In genomic region chr2:113551637-113552317, GRCh38 we compare ENCODE assay signal across 9 cellular contexts. TPM values are rescaled to one million over a fixed set of nuclear protein-coding genes. Genes with fewer than 3 reads are reported as not detected.
A peak's percentile ranks its signal among the peaks of the same experiment; 100 is the strongest.
DNase-seq lines count a peak whose midpoint lies in the region; ATAC-seq and TF ChIP-seq lines count a peak whose summit lies in the region.
"Not testable (repeated sequence)": the region's sequence is repeated elsewhere in the genome, so short reads cannot be mapped to it uniquely, and the experiment has no call there.
"Had no signal": no experiment of that assay in that cellular context is flagged by ENCODE, and none has a peak within 500 bp of the region (broad histone marks: within the 10 kb centered on the region; RNA-seq: fewer than 3 reads in every experiment).

No MANE protein-coding gene starts in this region.

- not testable (repeated sequence) for H3K27ac Mint-ChIP-seq in GM23338
- peak overlapping the region; percentile 59 for H3K27ac Mint-ChIP-seq in dendritic cell treated with granulocyte-macrophage colony-stimulating factor and Interleukin-4, amounts not matched to agents 40 ng/mL and 50 ng/mL, for 4 days
- H3K27ac Mint-ChIP-seq in natural killer cell treated with Interleukin-12 subunit alpha and Interleukin-12 subunit beta and Interleukin-15 and Interleukin-18, amount 100 ng/mL, for 72 hours, result peak overlapping the region in 1 of 2 donors; percentile 43

- WGBS in stomach, 5 donors, result 6 to 23% (median 8%) methylated on average over 5 to 11 of the region's 11 CpGs

- H3K79me2 ChIP-seq in GM23338 (replicated peaks; ENCODE audit: insufficient read depth), result not testable (repeated sequence)

- not testable (repeated sequence) for H3F3A ChIP-seq in GM23338 (replicated peaks; ENCODE audit: low read depth)

- H3K9me2 ChIP-seq in GM23338 (ENCODE audit: insufficient read depth), result not testable (repeated sequence)

- not testable (repeated sequence) for H3K36me3 Mint-ChIP-seq in GM23338 (ENCODE audit: low read depth); dendritic cell treated with granulocyte-macrophage colony-stimulating factor and Interleukin-4, amounts not matched to agents 40 ng/mL and 50 ng/mL, for 4 days (ENCODE audit: low read depth); natural killer cell treated with Interleukin-12 subunit alpha and Interleukin-12 subunit beta and Interleukin-15 and Interleukin-18, amount 100 ng/mL, for 72 hours

- not testable (repeated sequence) for H3K4me3 Mint-ChIP-seq in GM23338; dendritic cell treated with granulocyte-macrophage colony-stimulating factor and Interleukin-4, amounts not matched to agents 40 ng/mL and 50 ng/mL, for 4 days
- peak overlapping the region; percentile 70 for H3K4me3 Mint-ChIP-seq in natural killer cell treated with Interleukin-12 subunit alpha and Interleukin-12 subunit beta and Interleukin-15 and Interleukin-18, amount 100 ng/mL, for 72 hours

- TF ChIP-seq POLR2A in stomach (IDR thresholded peaks at IDR 0.05), result not testable (repeated sequence)

- not testable (repeated sequence) for H3K4me2 ChIP-seq in GM23338

- H3K27ac ChIP-seq in GM23338 (ENCODE audit: low read depth); stomach: not testable (repeated sequence)

- H4K20me1 ChIP-seq in GM23338 (replicated peaks; ENCODE audit: insufficient read depth), result not testable (repeated sequence)

- not testable (repeated sequence) for H3K27me3 Mint-ChIP-seq in GM23338 (ENCODE audit: insufficient read depth, low read depth, poor library complexity); dendritic cell treated with granulocyte-macrophage colony-stimulating factor and Interleukin-4, amounts not matched to agents 40 ng/mL and 50 ng/mL, for 4 days; natural killer cell treated with Interleukin-12 subunit alpha and Interleukin-12 subunit beta and Interleukin-15 and Interleukin-18, amount 100 ng/mL, for 72 hours

- H3K4me1 Mint-ChIP-seq in GM23338; dendritic cell treated with granulocyte-macrophage colony-stimulating factor and Interleukin-4, amounts not matched to agents 40 ng/mL and 50 ng/mL, for 4 days (ENCODE audit: low read depth); natural killer cell treated with Interleukin-12 subunit alpha and Interleukin-12 subunit beta and Interleukin-15 and Interleukin-18, amount 100 ng/mL, for 72 hours (ENCODE audit: low read depth in 2 of 2): not testable (repeated sequence)

- H3K9me3 Mint-ChIP-seq in GM23338; dendritic cell treated with granulocyte-macrophage colony-stimulating factor and Interleukin-4, amounts not matched to agents 40 ng/mL and 50 ng/mL, for 4 days; natural killer cell treated with Interleukin-12 subunit alpha and Interleukin-12 subunit beta and Interleukin-15 and Interleukin-18, amount 100 ng/mL, for 72 hours: not testable (repeated sequence)

- not testable (repeated sequence) for TF ChIP-seq CTCF in GM23338 (conservative IDR thresholded peaks at IDR 0.05; ENCODE audit: low read depth in 2 of 2); stomach (IDR thresholded peaks at IDR 0.05)

- TF ChIP-seq EP300 in stomach (IDR thresholded peaks at IDR 0.05), result not testable (repeated sequence)

- H3K27me3 ChIP-seq in GM23338 (ENCODE audit: insufficient read depth); stomach: not testable (repeated sequence)

- H3K36me3 ChIP-seq in GM23338 (ENCODE audit: insufficient read depth); stomach: not testable (repeated sequence)

- peak; percentile 84 for ATAC-seq in GM18867 (IDR thresholded peaks at IDR 0.05; ENCODE audit: unreplicated experiment)
- peak; percentile 52 for ATAC-seq in GM23338
- ATAC-seq in HG03342 (IDR thresholded peaks at IDR 0.05; ENCODE audit: unreplicated experiment), result peak; percentile 62
- peak; percentile 59 for ATAC-seq in SK-N-SH treated with all-trans-retinoic acid at 6 μM for 48 hours
- ATAC-seq in natural killer cell treated with Interleukin-12 subunit alpha and Interleukin-12 subunit beta and Interleukin-15 and Interleukin-18, amount 100 ng/mL, for 72 hours, result peak; percentile 92 to 94

- H2AFZ ChIP-seq in GM23338, result not testable (repeated sequence)

- H3K4me1 ChIP-seq in GM23338 (ENCODE audit: insufficient read depth); stomach: not testable (repeated sequence)

- H3K4me3 ChIP-seq in GM23338, stomach: not testable (repeated sequence)

- intact Hi-C loops in dendritic cell treated with granulocyte-macrophage colony-stimulating factor and Interleukin-4, amounts not matched to agents 40 ng/mL and 50 ng/mL, for 4 days (cut with micrococcal nuclease); stomach (cut with DNase I; ENCODE audit: low total_unique reads): not testable (repeated sequence)

- H3K9me3 ChIP-seq in stomach, result not testable (repeated sequence)

- not testable (repeated sequence) for DNase-seq in GM23338 (ENCODE audit: low spot score)
- peak; percentile 43 for DNase-seq in activated T-cell treated with anti-CD3 and anti-CD28 coated beads for 24 hours (ENCODE audit: low read depth)
- peak; percentile 65 for DNase-seq in natural killer cell treated with Interleukin-12 subunit alpha and Interleukin-12 subunit beta and Interleukin-15 and Interleukin-18, amount 100 ng/mL, for 72 hours (ENCODE audit: low spot score)
- DNase-seq in stomach, result peak; percentile 26

RNA-seq across cellular contexts. Expression of gene FOXD4L1, which starts 53.3 kb away (rescaled TPM):
- not detected in 2 replicates for total RNA-seq in GM23338 (2014; rRNA removed; shearing (Covaris generic))
- polyA plus RNA-seq in GM23338 (2016; fragmentation: Nextera tagmentation; extraction: Ambion mirVana), result not detected in 2 replicates
- total RNA-seq in natural killer cell treated with Interleukin-12 subunit alpha and Interleukin-12 subunit beta and Interleukin-15 and Interleukin-18, amount 100 ng/mL, for 72 hours, result under 1 TPM; 0.17 to 0.31 TPM
- total RNA-seq in stomach, result under 1 TPM in 1 of 5 donors, not detected in 4; 0.58 TPM
- under 1 TPM in 1 of 3 donors, not detected in 2; 0.05 TPM for polyA plus RNA-seq in stomach
- polyA plus RNA-seq: liver had no signal
